In genomic region chr9:108743426-108743825, GRCh38 we compare ENCODE assay signal across 25 cellular contexts.
DNase-seq lines count a peak whose midpoint lies in the region; ATAC-seq, FAIRE-seq and TF ChIP-seq lines count a peak whose summit lies in the region.
"Had no signal": no experiment of that assay in that cellular context is flagged by ENCODE, and none has a peak within 500 bp of the region (broad histone marks: within the 10 kb centered on the region; RNA-seq: fewer than 3 reads in every experiment).

No MANE protein-coding gene starts in this region.

- peak overlapping the region; percentile 52 for H2AFZ ChIP-seq in keratinocyte (ENCODE audit: control insufficient read depth, low read length)

- H3K4me3 ChIP-seq in right atrium auricular region (no peak overlapping the region), left ventricle myocardium inferior (no peak overlapping the region), keratinocyte (ENCODE audit: control insufficient read depth in 2 of 3, extremely low read depth in 1 of 3, insufficient read depth in 2 of 3, low read depth in 1 of 3, low read length in 3 of 3) (no peak overlapping the region), H7 (ENCODE audit: insufficient read depth, low read depth, low read length) (no peak overlapping the region)
- H3K4me3 ChIP-seq: body of pancreas, ovary, smooth muscle cell, stomach, thyroid gland had no signal

- H3K79me2 ChIP-seq in keratinocyte (ENCODE audit: control insufficient read depth, insufficient read depth, low read length), result no peaks in the 10 kb centered on the region

- H3K27ac ChIP-seq in right atrium auricular region, result no peak overlapping the region
- no peak overlapping the region for H3K27ac ChIP-seq in left ventricle myocardium inferior (replicated peaks)
- H3K27ac ChIP-seq in keratinocyte (ENCODE audit: control insufficient read depth, insufficient read depth, low read length), result no peak overlapping the region
- H3K27ac ChIP-seq: body of pancreas, ovary, stomach had no signal

- H3K4me3 Mint-ChIP-seq in WTC11, result no peak overlapping the region
- no peak overlapping the region for H3K4me3 Mint-ChIP-seq in T-cell
- H3K4me3 Mint-ChIP-seq: activated CD8-positive, alpha-beta memory T cell treated with anti-CD3 and anti-CD28 coated beads, Interleukin-2, amount 10 ng/mL, durations not matched to agents 7 days and 5 days; naive thymus-derived CD8-positive, alpha-beta T cell; T-helper 2 cell treated with Interferon-gamma antibody and Interleukin-4, amounts not matched to agents 5 μg/mL and 100 μg/mL, for 36 hours had no signal

- no peak overlapping the region for H3K27ac Mint-ChIP-seq in WTC11
- H3K27ac Mint-ChIP-seq in T-cell, result no peak overlapping the region
- H3K27ac Mint-ChIP-seq: activated CD8-positive, alpha-beta memory T cell treated with anti-CD3 and anti-CD28 coated beads, Interleukin-2, amount 10 ng/mL, durations not matched to agents 7 days and 5 days; naive thymus-derived CD8-positive, alpha-beta T cell; T-helper 2 cell treated with Interferon-gamma antibody and Interleukin-4, amounts not matched to agents 5 μg/mL and 100 μg/mL, for 36 hours had no signal

- dilution Hi-C loops in keratinocyte (cut with MboI; ENCODE audit: extremely low pct_ligation_motif_present, low sequenced_read_pairs), result no loop called here

- H3K4me2 ChIP-seq in keratinocyte (ENCODE audit: control insufficient read depth, extremely low read depth, insufficient read depth, low read depth, low read length), result peak overlapping the region; percentile 30
- H3K4me2 ChIP-seq: smooth muscle cell had no signal

- no peak overlapping the region for H3K9ac ChIP-seq in keratinocyte (ENCODE audit: control insufficient read depth, extremely low read depth, insufficient read depth, low read length)

- no peaks in the 10 kb centered on the region for H3K9me1 ChIP-seq in keratinocyte (ENCODE audit: control insufficient read depth, extremely low read depth, insufficient read depth, low read length)

- intact Hi-C loops in left ventricle myocardium inferior (cut with micrococcal nuclease), result no loop called here

- H3K4me1 Mint-ChIP-seq in WTC11, result no peaks in the 10 kb centered on the region
- H3K4me1 Mint-ChIP-seq in T-cell, result no peaks in the 10 kb centered on the region
- H3K4me1 Mint-ChIP-seq: activated CD8-positive, alpha-beta memory T cell treated with anti-CD3 and anti-CD28 coated beads, Interleukin-2, amount 10 ng/mL, durations not matched to agents 7 days and 5 days; naive thymus-derived CD8-positive, alpha-beta T cell had no signal

- ATAC-seq in WTC11, result no peak
- no peak for ATAC-seq in T-cell (replicated peaks in 1 of 4)
- ATAC-seq: activated CD8-positive, alpha-beta memory T cell treated with anti-CD3 and anti-CD28 coated beads, Interleukin-2, amount 10 ng/mL, durations not matched to agents 7 days and 5 days; body of pancreas; naive thymus-derived CD8-positive, alpha-beta T cell; SK-N-SH treated with all-trans-retinoic acid at 6 μM for 48 hours had no signal

- H3K36me3 ChIP-seq in right atrium auricular region, result no peaks in the 10 kb centered on the region
- no peaks in the 10 kb centered on the region for H3K36me3 ChIP-seq in left ventricle myocardium inferior
- H3K36me3 ChIP-seq in keratinocyte (ENCODE audit: control insufficient read depth in 2 of 2, extremely low read depth in 1 of 2, insufficient read depth in 2 of 2, low read length in 2 of 2), result no peaks in the 10 kb centered on the region
- no peaks in the 10 kb centered on the region for H3K36me3 ChIP-seq in H7 (replicated peaks; ENCODE audit: control insufficient read depth, insufficient read depth, low read length)
- H3K36me3 ChIP-seq: BE2C, ovary, stomach, thyroid gland had no signal

- TF ChIP-seq CTCF in right atrium auricular region (IDR thresholded peaks at IDR 0.05) (no peak), left ventricle myocardium inferior (IDR thresholded peaks at IDR 0.05; ENCODE audit: borderline replicate concordance) (no peak), keratinocyte (optimal IDR thresholded peaks at IDR 0.05 in 1 of 3, IDR thresholded peaks at IDR 0.05 in 1 of 3, conservative IDR thresholded peaks at IDR 0.05 in 1 of 3; ENCODE audit: extremely low read depth in 1 of 3, insufficient read depth in 2 of 3, low read length in 3 of 3) (no peak), WTC11 (IDR thresholded peaks at IDR 0.05) (no peak)

- H3K36me3 Mint-ChIP-seq in WTC11 (no peaks in the 10 kb centered on the region), T-cell (no peaks in the 10 kb centered on the region)
- H3K36me3 Mint-ChIP-seq: activated CD8-positive, alpha-beta memory T cell treated with anti-CD3 and anti-CD28 coated beads, Interleukin-2, amount 10 ng/mL, durations not matched to agents 7 days and 5 days; naive thymus-derived CD8-positive, alpha-beta T cell had no signal

- no peaks in the 10 kb centered on the region for H3K4me1 ChIP-seq in right atrium auricular region
- no peaks in the 10 kb centered on the region for H3K4me1 ChIP-seq in left ventricle myocardium inferior
- H3K4me1 ChIP-seq in keratinocyte (ENCODE audit: control insufficient read depth, extremely low read depth, insufficient read depth, low read length), result peaks cover 13% of the 10 kb centered on the region
- H3K4me1 ChIP-seq: BE2C, Caco-2, stomach had no signal

- no peaks in the 10 kb centered on the region for H4K20me1 ChIP-seq in keratinocyte (ENCODE audit: control insufficient read depth, extremely low read depth, insufficient read depth, low read length)

- H3K27me3 Mint-ChIP-seq in WTC11 (ENCODE audit: low read depth) (no peaks in the 10 kb centered on the region), T-cell (no peaks in the 10 kb centered on the region)
- H3K27me3 Mint-ChIP-seq: activated CD8-positive, alpha-beta memory T cell treated with anti-CD3 and anti-CD28 coated beads, Interleukin-2, amount 10 ng/mL, durations not matched to agents 7 days and 5 days had no signal

- no peak for FAIRE-seq in keratinocyte (lab: Jason Lieb, UNC)
- FAIRE-seq: endothelial cell of umbilical vein had no signal

- POLR2A ChIA-PET in WTC11 (lab: Charles Lee) (no interaction called here), T-cell (lab: Charles Lee) (no interaction called here)

- H3K9me3 Mint-ChIP-seq in WTC11, result peaks cover 4% of the 10 kb centered on the region; the same call in 1 of the 2 replicates
- peaks cover 0 to under 1% (median 0%) of the 10 kb centered on the region in 3 donors for H3K9me3 Mint-ChIP-seq in T-cell
- H3K9me3 Mint-ChIP-seq: T-helper 2 cell treated with Interferon-gamma antibody and Interleukin-4, amounts not matched to agents 5 μg/mL and 100 μg/mL, for 36 hours had no signal

- H3K9me3 ChIP-seq in right atrium auricular region, result no peaks in the 10 kb centered on the region
- no peaks in the 10 kb centered on the region for H3K9me3 ChIP-seq in left ventricle myocardium inferior (replicated peaks)
- H3K9me3 ChIP-seq in keratinocyte (ENCODE audit: control insufficient read depth, low read depth, low read length), result no peaks in the 10 kb centered on the region
- H3K9me3 ChIP-seq: BE2C, body of pancreas, Caco-2, ovary, stomach, thyroid gland had no signal

- CTCF ChIA-PET in WTC11 (lab: Charles Lee) (no interaction called here), T-cell (lab: Charles Lee) (interaction anchor here in 1 of 2 donors (1.0 kb wide), 1 partner anchor 31 kb away, joined by 3 read pairs; no protein-coding TSS in a partner anchor)

- DNase-seq in right atrium auricular region (ENCODE audit: low spot score) (peak; percentile 7), left ventricle myocardium inferior (no peak), NCI-H69 (lab: John Stamatoyannopoulos, UW) (peak; percentile 94), keratinocyte (ENCODE audit: low read depth, low spot score) (no peak), WTC11 (ENCODE audit: low spot score) (no peak), T-cell (no peak), H7 (no peak)
- DNase-seq: activated CD4-positive, alpha-beta T cell treated with anti-CD3 and anti-CD28 coated beads, Interleukin-2, amount 50 U/mL, for 1 hour; activated CD8-positive, alpha-beta memory T cell treated with anti-CD3 and anti-CD28 coated beads, Interleukin-2, amount 10 ng/mL, durations not matched to agents 7 days and 5 days; activated T-cell treated with anti-CD3 and anti-CD28 coated beads, Interleukin-2, amount 50 U/mL, for 48 hours; BE2C; body of pancreas; cerebellar nuclear complex; left ventricle myocardium superior; naive thymus-derived CD8-positive, alpha-beta T cell; ovary; stimulated activated CD4-positive, alpha-beta T cell treated with anti-CD3 and anti-CD28 coated beads, Interleukin-1b, Interleukin-23, amount 100 ng/mL, for 48 hours; stimulated activated CD8-positive, alpha-beta memory T cell treated with anti-CD3 and anti-CD28 coated beads, Interleukin-4, amount 100 ng/mL, for 48 hours; stomach had no signal

- H3K27me3 ChIP-seq in right atrium auricular region (no peaks in the 10 kb centered on the region), left ventricle myocardium inferior (ENCODE audit: low read depth) (no peaks in the 10 kb centered on the region), keratinocyte (ENCODE audit: control insufficient read depth, extremely low read depth, insufficient read depth, low read length) (no peaks in the 10 kb centered on the region), H7 (ENCODE audit: control insufficient read depth, insufficient read depth, low read length) (no peaks in the 10 kb centered on the region)
- H3K27me3 ChIP-seq: body of pancreas, ovary, stomach, thyroid gland had no signal

TF ChIP-seq in WTC11, 78 proteins besides CTCF, POLR2A, EP300 and RAD21 (continues in another document):
- TF ChIP-seq NR3C1 (CRISPR knock-in tag; conservative IDR thresholded peaks at IDR 0.05; ENCODE audit: low read depth) (no peak), ATF1 (CRISPR knock-in tag; IDR thresholded peaks at IDR 0.05) (no peak), ZNF416 (CRISPR knock-in tag; IDR thresholded peaks at IDR 0.05) (no peak), GTF2I (CRISPR knock-in tag; conservative IDR thresholded peaks at IDR 0.05) (no peak), ATF6 (CRISPR knock-in tag; IDR thresholded peaks at IDR 0.05) (no peak)

Comparison
In these comparisons a context has a peak if more than half of its experiments do, and no peak if none do; other contexts are left out.
1. DNase-seq: peak in right atrium auricular region (single experiment) and NCI-H69 (single experiment); none in left ventricle myocardium inferior (single experiment), keratinocyte (single experiment), WTC11 (single experiment), T-cell (0 of 34) and H7 (single experiment).